ENCODE assay signal across 38 cellular contexts in genomic region chr17:41258406-41258805, GRCh38. TPM values are rescaled to one million over a fixed set of nuclear protein-coding genes. Genes with fewer than 3 reads are reported as not detected.
"Had no signal": no experiment of that assay in that cellular context is flagged by ENCODE, and none has a peak within 500 bp of the region (broad histone marks: within the 10 kb centered on the region; RNA-seq: fewer than 3 reads in every experiment).

No MANE protein-coding gene starts in this region.

- H3K9me3 ChIP-seq: MG63, SJCRH30 had no signal

- H3K27ac ChIP-seq: brain microvascular endothelial cell, cardiac muscle cell, SJCRH30, SK-N-MC, WERI-Rb-1 had no signal

- H3K9me3 Mint-ChIP-seq: activated naive CD4-positive, alpha-beta T cell treated with anti-CD3 and anti-CD28 coated beads, Interleukin-2, amount 10 ng/mL, durations not matched to agents 7 days and 5 days; activated naive CD8-positive, alpha-beta T cell treated with anti-CD3 and anti-CD28 coated beads, Interleukin-2, amount 50 U/mL, for 24 hours had no signal

- H3K27ac Mint-ChIP-seq: activated CD4-positive, alpha-beta memory T cell treated with anti-CD3 and anti-CD28 coated beads, Interleukin-2, amount 10 ng/mL, durations not matched to agents 7 days and 5 days; activated CD8-positive, alpha-beta memory T cell treated with anti-CD3 and anti-CD28 coated beads, Interleukin-2, amount 10 ng/mL, durations not matched to agents 7 days and 5 days; activated naive CD4-positive, alpha-beta T cell treated with anti-CD3 and anti-CD28 coated beads, Interleukin-2, amount 10 ng/mL, durations not matched to agents 7 days and 5 days; activated naive CD8-positive, alpha-beta T cell; activated naive CD8-positive, alpha-beta T cell treated with anti-CD3 and anti-CD28 coated beads, Interleukin-2, amount 50 U/mL, for 24 hours had no signal

- ATAC-seq: activated CD8-positive, alpha-beta memory T cell treated with anti-CD3 and anti-CD28 coated beads, Interleukin-2, amount 10 ng/mL, durations not matched to agents 7 days and 5 days; activated naive CD8-positive, alpha-beta T cell treated with anti-CD3 and anti-CD28 coated beads, Interleukin-2, amount 50 U/mL, for 24 hours; Panc1 had no signal

- H3K4me1 Mint-ChIP-seq: activated CD4-positive, alpha-beta memory T cell treated with anti-CD3 and anti-CD28 coated beads, Interleukin-2, amount 10 ng/mL, durations not matched to agents 7 days and 5 days; activated CD8-positive, alpha-beta memory T cell treated with anti-CD3 and anti-CD28 coated beads, Interleukin-2, amount 10 ng/mL, durations not matched to agents 7 days and 5 days; activated naive CD4-positive, alpha-beta T cell treated with anti-CD3 and anti-CD28 coated beads, Interleukin-2, amount 10 ng/mL, durations not matched to agents 7 days and 5 days had no signal

- H3K4me1 ChIP-seq: SJCRH30 had no signal

- H3K36me3 ChIP-seq: brain microvascular endothelial cell, cardiac muscle cell, MG63, SJCRH30, WERI-Rb-1 had no signal

- H3K36me3 Mint-ChIP-seq: activated CD8-positive, alpha-beta memory T cell treated with anti-CD3 and anti-CD28 coated beads, Interleukin-2, amount 10 ng/mL, durations not matched to agents 7 days and 5 days; activated naive CD4-positive, alpha-beta T cell treated with anti-CD3 and anti-CD28 coated beads, Interleukin-2, amount 10 ng/mL, durations not matched to agents 7 days and 5 days had no signal

- H3K4me3 Mint-ChIP-seq: activated CD4-positive, alpha-beta memory T cell treated with anti-CD3 and anti-CD28 coated beads, Interleukin-2, amount 10 ng/mL, durations not matched to agents 7 days and 5 days; activated CD8-positive, alpha-beta memory T cell treated with anti-CD3 and anti-CD28 coated beads, Interleukin-2, amount 10 ng/mL, durations not matched to agents 7 days and 5 days; activated naive CD4-positive, alpha-beta T cell treated with anti-CD3 and anti-CD28 coated beads, Interleukin-2, amount 10 ng/mL, durations not matched to agents 7 days and 5 days; activated naive CD8-positive, alpha-beta T cell; activated naive CD8-positive, alpha-beta T cell treated with anti-CD3 and anti-CD28 coated beads, Interleukin-2, amount 50 U/mL, for 24 hours had no signal

- DNase-seq: activated CD4-positive, alpha-beta memory T cell treated with anti-CD3 and anti-CD28 coated beads, Interleukin-2, amount 10 ng/mL, durations not matched to agents 7 days and 5 days; activated CD4-positive, alpha-beta T cell treated with anti-CD3 and anti-CD28 coated beads for 1 hour; activated CD4-positive, alpha-beta T cell treated with anti-CD3 and anti-CD28 coated beads for 48 hours; activated CD4-positive, CD25-positive, alpha-beta regulatory T cell; activated CD8-positive, alpha-beta memory T cell treated with anti-CD3 and anti-CD28 coated beads for 24 hours; activated CD8-positive, alpha-beta memory T cell treated with anti-CD3 and anti-CD28 coated beads, Interleukin-2, amount 10 ng/mL, durations not matched to agents 7 days and 5 days; activated CD8-positive, alpha-beta memory T cell treated with anti-CD3 and anti-CD28 coated beads, Interleukin-2, amount 50 U/mL, for 48 hours; activated effector memory CD4-positive, alpha-beta T cell treated with Interleukin-2 at 50 U/mL for 16 hours; activated naive CD4-positive, alpha-beta T cell treated with anti-CD3 and anti-CD28 coated beads, Interleukin-2, amount 10 ng/mL, durations not matched to agents 7 days and 5 days; activated naive CD8-positive, alpha-beta T cell treated with anti-CD3 and anti-CD28 coated beads, Interleukin-2, amount 50 U/mL, for 24 hours; activated T-cell treated with anti-CD3 and anti-CD28 coated beads, Interleukin-2, amount 50 U/mL, for 48 hours; amniotic stem cell; aorta; brain microvascular endothelial cell; Kasumi-1; KG1; MG63; NCI-H1048; NCI-H1105 treated with DMSO at 0.1 percent for 48 hours; NCI-H1436; NCI-H1694; NCI-H1930; NCI-H2081 treated with DMSO at 0.1 percent for 48 hours; NCI-H226; NCI-H446 treated with DMSO at 0.1 percent for 48 hours; NCI-H524; NCI-H69; SHP77; SJCRH30; T1000; WERI-Rb-1 had no signal

- H3K27me3 ChIP-seq: brain microvascular endothelial cell, MG63, SJCRH30 had no signal

- H3K4me3 ChIP-seq: cardiac muscle cell, MG63, SJCRH30, SK-N-MC had no signal

RNA-seq across cellular contexts. Expression of gene KRTAP9-9, which starts 3.2 kb away (rescaled TPM):
- total RNA-seq: activated CD4-positive, alpha-beta memory T cell treated with anti-CD3 and anti-CD28 coated beads, Interleukin-2, amount 10 ng/mL, durations not matched to agents 7 days and 5 days; activated CD8-positive, alpha-beta memory T cell treated with anti-CD3 and anti-CD28 coated beads, Interleukin-2, amount 10 ng/mL, durations not matched to agents 7 days and 5 days; aorta; cardiac muscle cell; RPMI7951; SJCRH30; T-helper 1 cell treated with Interleukin-12 subunit alpha and Interleukin-12 subunit beta and Interleukin-4 antibody, amounts not matched to agents 30 ng/mL and 1 ng/mL, for 36 hours; T-helper 2 cell treated with Interferon-gamma antibody and Interleukin-4, amounts not matched to agents 100 ng/mL and 5 ng/mL, for 36 hours had no signal
- polyA plus RNA-seq: aorta, cardiac muscle cell had no signal

RNA-seq across cellular contexts. Expression of gene KRTAP9-6, which starts 6.8 kb away (rescaled TPM):
- total RNA-seq: activated CD4-positive, alpha-beta memory T cell treated with anti-CD3 and anti-CD28 coated beads, Interleukin-2, amount 10 ng/mL, durations not matched to agents 7 days and 5 days; activated CD8-positive, alpha-beta memory T cell treated with anti-CD3 and anti-CD28 coated beads, Interleukin-2, amount 10 ng/mL, durations not matched to agents 7 days and 5 days; aorta; cardiac muscle cell; RPMI7951; SJCRH30; T-helper 1 cell treated with Interleukin-12 subunit alpha and Interleukin-12 subunit beta and Interleukin-4 antibody, amounts not matched to agents 30 ng/mL and 1 ng/mL, for 36 hours; T-helper 2 cell treated with Interferon-gamma antibody and Interleukin-4, amounts not matched to agents 100 ng/mL and 5 ng/mL, for 36 hours had no signal
- polyA plus RNA-seq: aorta, cardiac muscle cell had no signal

RNA-seq across cellular contexts. Expression of gene KRTAP9-4, which starts 8.9 kb away (rescaled TPM):
- total RNA-seq: activated CD4-positive, alpha-beta memory T cell treated with anti-CD3 and anti-CD28 coated beads, Interleukin-2, amount 10 ng/mL, durations not matched to agents 7 days and 5 days; activated CD8-positive, alpha-beta memory T cell treated with anti-CD3 and anti-CD28 coated beads, Interleukin-2, amount 10 ng/mL, durations not matched to agents 7 days and 5 days; aorta; cardiac muscle cell; RPMI7951; T-helper 1 cell treated with Interleukin-12 subunit alpha and Interleukin-12 subunit beta and Interleukin-4 antibody, amounts not matched to agents 30 ng/mL and 1 ng/mL, for 36 hours; T-helper 2 cell treated with Interferon-gamma antibody and Interleukin-4, amounts not matched to agents 100 ng/mL and 5 ng/mL, for 36 hours had no signal
- polyA plus RNA-seq: cardiac muscle cell had no signal

RNA-seq across cellular contexts. Expression of gene KRTAP9-7, which starts 17.1 kb away (rescaled TPM):
- total RNA-seq: activated CD4-positive, alpha-beta memory T cell treated with anti-CD3 and anti-CD28 coated beads, Interleukin-2, amount 10 ng/mL, durations not matched to agents 7 days and 5 days; activated CD8-positive, alpha-beta memory T cell treated with anti-CD3 and anti-CD28 coated beads, Interleukin-2, amount 10 ng/mL, durations not matched to agents 7 days and 5 days; aorta; cardiac muscle cell; RPMI7951; SJCRH30; T-helper 1 cell treated with Interleukin-12 subunit alpha and Interleukin-12 subunit beta and Interleukin-4 antibody, amounts not matched to agents 30 ng/mL and 1 ng/mL, for 36 hours; T-helper 2 cell treated with Interferon-gamma antibody and Interleukin-4, amounts not matched to agents 100 ng/mL and 5 ng/mL, for 36 hours had no signal
- polyA plus RNA-seq: aorta, cardiac muscle cell had no signal

RNA-seq across cellular contexts. Expression of gene KRTAP9-8, which starts 20.6 kb away (rescaled TPM):
- total RNA-seq: activated CD4-positive, alpha-beta memory T cell treated with anti-CD3 and anti-CD28 coated beads, Interleukin-2, amount 10 ng/mL, durations not matched to agents 7 days and 5 days; activated CD8-positive, alpha-beta memory T cell treated with anti-CD3 and anti-CD28 coated beads, Interleukin-2, amount 10 ng/mL, durations not matched to agents 7 days and 5 days; aorta; cardiac muscle cell; RPMI7951; SJCRH30; T-helper 1 cell treated with Interleukin-12 subunit alpha and Interleukin-12 subunit beta and Interleukin-4 antibody, amounts not matched to agents 30 ng/mL and 1 ng/mL, for 36 hours; T-helper 2 cell treated with Interferon-gamma antibody and Interleukin-4, amounts not matched to agents 100 ng/mL and 5 ng/mL, for 36 hours had no signal
- polyA plus RNA-seq: aorta, cardiac muscle cell had no signal
